In genomic region chrX:39854772-39855747, GRCh38 we compare ENCODE assay signal across 9 cellular contexts.
DNase-seq lines count a peak whose midpoint lies in the region; ATAC-seq and TF ChIP-seq lines count a peak whose summit lies in the region.
"Had no signal": no experiment of that assay in that cellular context is flagged by ENCODE, and none has a peak within 500 bp of the region (broad histone marks: within the 10 kb centered on the region; RNA-seq: fewer than 3 reads in every experiment).

No MANE protein-coding gene starts in this region.

- H3K36me3 ChIP-seq in gastroesophageal sphincter: no peaks in the 10 kb centered on the region

- H3K4me3 ChIP-seq in gastroesophageal sphincter: no peak overlapping the region

- DNase-seq in DMS 273 (lab: John Stamatoyannopoulos, UW; ENCODE audit: unreplicated experiment): peak; percentile 36
- DNase-seq in DMS 273 treated with DMSO at 0.1 percent for 48 hours (lab: John Stamatoyannopoulos, UW): no peak
- peak; percentile 77 for DNase-seq in effector CD4-positive, alpha-beta T cell
- peak; percentile 48 for DNase-seq in stimulated activated CD8-positive, alpha-beta memory T cell treated with anti-CD3 and anti-CD28 coated beads, Interleukin-4, amount 100 ng/mL, for 24 hours (ENCODE audit: low read depth)
- no peak for DNase-seq in nucleus accumbens (lab: John Stamatoyannopoulos, UW)

- no peaks in the 10 kb centered on the region for H3K9me3 ChIP-seq in gastroesophageal sphincter

- no peak for TF ChIP-seq POLR2A in gastroesophageal sphincter (IDR thresholded peaks at IDR 0.05)

- no peak for TF ChIP-seq EP300 in gastroesophageal sphincter (IDR thresholded peaks at IDR 0.05)

- no peaks in the 10 kb centered on the region for H3K4me1 ChIP-seq in gastroesophageal sphincter

- TF ChIP-seq CTCF in VCaP (conservative IDR thresholded peaks at IDR 0.05) (no peak), gastroesophageal sphincter (IDR thresholded peaks at IDR 0.05) (no peak)

- H3K27ac ChIP-seq in VCaP: peak overlapping the region; percentile 73; the same call in 1 of the 2 replicates
- H3K27ac ChIP-seq in gastroesophageal sphincter: no peak overlapping the region
- H3K27ac ChIP-seq: 22Rv1 had no signal

- no peaks in the 10 kb centered on the region for H3K27me3 ChIP-seq in gastroesophageal sphincter

- ATAC-seq in HG03196 (IDR thresholded peaks at IDR 0.05; ENCODE audit: unreplicated experiment) (peak; percentile 72), gastroesophageal sphincter (no peak)

- 80% methylated on average over 2 of the region's 17 CpGs; no CpG with 5 or more reads in 1 of the 2 donors for WGBS in gastroesophageal sphincter (ENCODE audit: low coverage in 1 of 2), 2 donors

Comparison
In these comparisons a context has a peak if more than half of its experiments do, and no peak if none do; other contexts are left out.
1. DNase-seq: peak in DMS 273 (single experiment), effector CD4-positive, alpha-beta T cell (single experiment) and stimulated activated CD8-positive, alpha-beta memory T cell treated with anti-CD3 and anti-CD28 coated beads, Interleukin-4, amount 100 ng/mL, for 24 hours (single experiment); none in DMS 273 treated with DMSO at 0.1 percent for 48 hours (single experiment) and nucleus accumbens (0 of 56).